Comparison of ENCODE assay signal across 8 cellular contexts in the genomic region with DNA sequence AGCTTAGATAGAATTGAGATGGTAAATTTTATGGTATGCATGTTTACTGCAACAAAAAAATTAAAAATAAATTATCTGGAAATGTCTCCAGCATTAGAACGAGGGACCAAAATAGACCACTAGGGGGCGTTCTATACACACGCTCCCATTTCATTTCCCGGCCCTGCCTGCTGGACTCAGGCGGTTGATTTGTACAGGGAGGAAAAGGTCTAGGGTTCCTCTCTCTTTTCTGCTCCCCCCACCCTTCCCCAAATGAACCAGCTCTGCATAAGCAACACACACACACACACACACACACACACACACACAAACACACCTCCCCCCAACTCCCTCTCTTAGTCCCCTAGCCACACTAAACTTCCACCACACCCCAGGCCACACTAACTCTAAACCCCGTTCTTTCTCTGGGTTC. TPM values are rescaled to one million over a fixed set of nuclear protein-coding genes. Genes with fewer than 3 reads are reported as not detected.
DNase-seq lines count a peak whose midpoint lies in the region; ATAC-seq and TF ChIP-seq lines count a peak whose summit lies in the region.

No MANE protein-coding gene starts in this region.

- H3K79me2 ChIP-seq in HCT116 (ENCODE audit: insufficient read depth, low read length) = no peaks in the 10 kb centered on the region

- H3K9me3 Mint-ChIP-seq in memory B cell = no peaks in the 10 kb centered on the region

- POLR2A ChIA-PET in BJ (lab: Charles Lee) (no interaction called here), HCT116 (lab: Charles Lee) (no interaction called here)

- H3K4me3 Mint-ChIP-seq in memory B cell = no peak overlapping the region

- H2AFZ ChIP-seq in HCT116 (ENCODE audit: low read depth, low read length, poor library complexity, severe bottlenecking) = peak overlapping the region; percentile 46

- no peaks in the 10 kb centered on the region for H4K20me1 ChIP-seq in HCT116 (ENCODE audit: insufficient read depth)

- no peaks in the 10 kb centered on the region for H3K36me3 ChIP-seq in BJ (ENCODE audit: control insufficient read depth, insufficient read depth, low read length)
- H3K36me3 ChIP-seq in HCT116 (ENCODE audit: control insufficient read depth in 1 of 2, insufficient read depth in 2 of 2, low read length in 2 of 2) = no peaks in the 10 kb centered on the region

- TF ChIP-seq RAD21 in HCT116 (IDR thresholded peaks at IDR 0.05; ENCODE audit: low read depth) = peak; percentile 95

- peak; percentile 89 for ATAC-seq in HCT116
- peak; percentile 62 for ATAC-seq in memory B cell (ENCODE audit: low read depth)
- ATAC-seq in HG02870 (IDR thresholded peaks at IDR 0.05; ENCODE audit: unreplicated experiment) = no peak

- no peaks in the 10 kb centered on the region for H3K9me3 ChIP-seq in HCT116 (ENCODE audit: control insufficient read depth in 1 of 2, insufficient read depth in 1 of 2, low read depth in 1 of 2, low read length in 2 of 2)

- no TSS peak for BruUV-seq in HCT116 (replicated peaks; lab: Mats Ljungman, UMichigan)

- CTCF ChIA-PET in BJ (lab: Yijun Ruan, JAX) = interaction anchor here (0.6 to 6.0 kb wide), 20 partner anchors 9 to 642 kb away, joined by 3 to 65 read pairs (median 4); a partner anchor contains a TSS
- CTCF ChIA-PET in HCT116 (lab: Charles Lee) = interaction anchor here (0.6 to 2.2 kb wide), 6 partner anchors 30 to 126 kb away, joined by 3 to 9 read pairs (median 6); no protein-coding TSS in a partner anchor

- no peaks in the 10 kb centered on the region; the same call in 1 of the 2 replicates for H3K27me3 ChIP-seq in BJ (ENCODE audit: control insufficient read depth, insufficient read depth, low read length)
- peaks cover 6% of the 10 kb centered on the region; the same call in 1 of the 2 replicates for H3K27me3 ChIP-seq in HCT116 (ENCODE audit: insufficient read depth, low read length)

- no peaks in the 10 kb centered on the region for H3K36me3 Mint-ChIP-seq in memory B cell

- H3K4me1 Mint-ChIP-seq in memory B cell = peaks cover 36% of the 10 kb centered on the region

- RAD21 ChIA-PET in HCT116 (lab: Charles Lee; ENCODE audit: low non-redundant PET in 1 of 2, low total read pairs in 2 of 2, uncharacterized antibody in 2 of 2, unreplicated experiment in 2 of 2) = interaction anchor here in 1 of 2 experiments (0.7 kb wide), 1 partner anchor 60 kb away, joined by 3 read pairs; no protein-coding TSS in a partner anchor

- H3K4me2 ChIP-seq in HCT116 (ENCODE audit: low read length) = no peak overlapping the region

- H3K4me1 ChIP-seq in HCT116 (ENCODE audit: control insufficient read depth in 1 of 2, insufficient read depth in 2 of 2, low read length in 2 of 2) = no peaks in the 10 kb centered on the region

- peak overlapping the region; percentile 1 for H3K27ac Mint-ChIP-seq in memory B cell

- intact Hi-C loops in HCT116 (cut with micrococcal nuclease) = loop anchor here (1.0 kb wide), 3 partner anchors 50 to 126 kb away; no protein-coding TSS in a partner anchor

- TF ChIP-seq CTCF in BJ (IDR thresholded peaks at IDR 0.05; ENCODE audit: insufficient read depth, low read depth, low read length) (peak; percentile 80), HCT116 (IDR thresholded peaks at IDR 0.05 in 2 of 3, conservative IDR thresholded peaks at IDR 0.05 in 1 of 3; ENCODE audit: borderline replicate concordance in 1 of 3, insufficient read depth in 1 of 3, low read depth in 2 of 3, low read length in 2 of 3) (peak; percentile 70 to 93 (median 81))

- H3K9me2 ChIP-seq in HCT116 (ENCODE audit: insufficient read depth) = no peaks in the 10 kb centered on the region

- H3K27me3 Mint-ChIP-seq in memory B cell = peaks cover 3% of the 10 kb centered on the region

- DNase-seq in BJ (ENCODE audit: low read depth) = no peak
- DNase-seq in HCT116 (ENCODE audit: low read depth, low spot score) = peak; percentile 45
- DNase-seq in NCI-H510A treated with DMSO at 0.1 percent for 48 hours (lab: John Stamatoyannopoulos, UW) = peak; percentile 91
- peak; percentile 56 to 69 for DNase-seq in activated CD4-positive, alpha-beta T cell treated with anti-CD3 and anti-CD28 coated beads for 4 hours
- peak; percentile 68 for DNase-seq in dedifferentiated amniotic fluid mesenchymal stem cell (ENCODE audit: extremely low spot score)
- peak; percentile 59 to 72 for DNase-seq in memory B cell (ENCODE audit: low spot score in 2 of 2)
- DNase-seq in stimulated activated CD8-positive, alpha-beta memory T cell treated with anti-CD3 and anti-CD28 coated beads, Interleukin-4, amount 100 ng/mL, for 24 hours (ENCODE audit: low read depth) = peak; percentile 27

- H3K4me3 ChIP-seq in BJ (ENCODE audit: low read depth, low read length) = no peak overlapping the region
- H3K4me3 ChIP-seq in HCT116 (replicated peaks in 1 of 2; ENCODE audit: low read depth in 1 of 2, low read length in 2 of 2) = no peak overlapping the region

- no peak overlapping the region for H3K27ac ChIP-seq in HCT116 (ENCODE audit: low read depth, low read length)

- no peak for TF ChIP-seq POLR2A in HCT116 (IDR thresholded peaks at IDR 0.05; ENCODE audit: borderline replicate concordance, extremely low read depth, insufficient read depth, insufficient read length)

- H3K9ac ChIP-seq in HCT116 (ENCODE audit: low read length) = no peak overlapping the region

TF ChIP-seq in HCT116, 20 proteins besides CTCF, POLR2A, EP300 and RAD21:
- peak; percentile 41 for TF ChIP-seq YY1 (IDR thresholded peaks at IDR 0.05; ENCODE audit: extremely low read depth, insufficient replicate concordance, low read depth, low read length)
- TF ChIP-seq, protein P1, sequence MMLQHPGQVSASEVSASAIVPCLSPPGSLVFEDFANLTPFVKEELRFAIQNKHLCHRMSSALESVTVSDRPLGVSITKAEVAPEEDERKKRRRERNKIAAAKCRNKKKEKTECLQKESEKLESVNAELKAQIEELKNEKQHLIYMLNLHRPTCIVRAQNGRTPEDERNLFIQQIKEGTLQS (IDR thresholded peaks at IDR 0.05) = no peak

RNA-seq across cellular contexts. Expression of a gene that starts 7.8 kb away (rescaled TPM):
- polyA plus RNA-seq in BJ (2011; rRNA removed) = not detected in 2 replicates
- polyA minus RNA-seq in BJ (2011; rRNA and poly(A)+ RNA removed) = not detected in 2 replicates
- total RNA-seq in HCT116 (2021; ENCODE audit: unreplicated experiment) = not detected
- polyA plus RNA-seq in HCT116 (2012) = 0.55 and 0.62 TPM in 2 replicates
